Comparison of ENCODE assay signal across 1 cellular context in genomic region chr12:119627686-119628085, GRCh38.
TF ChIP-seq lines count a peak whose summit lies in the region.

No MANE protein-coding gene starts in this region.

TF ChIP-seq in HepG2, 621 proteins besides CTCF, POLR2A, EP300 and RAD21:
- TF ChIP-seq GABPA (IDR thresholded peaks at IDR 0.05; ENCODE audit: low read depth, low read length) (peak; percentile 31; the same call in 1 of the 2 replicates), GABPA (CRISPR knock-in tag; IDR thresholded peaks at IDR 0.05; ENCODE audit: low read depth) (peak; percentile 51; the same call in 1 of the 2 replicates), RFX1 (IDR thresholded peaks at IDR 0.05) (peak; percentile 28; the same call in 1 of the 2 replicates), RORA (CRISPR knock-in tag; IDR thresholded peaks at IDR 0.05) (no peak), NR2C2 (CRISPR knock-in tag; IDR thresholded peaks at IDR 0.05; ENCODE audit: borderline replicate concordance) (peak; percentile 76), MTERF4 (CRISPR knock-in tag; IDR thresholded peaks at IDR 0.05) (no peak), RFX3 (CRISPR knock-in tag; IDR thresholded peaks at IDR 0.05) (peak; percentile 48; the same call in 1 of the 2 replicates)
